ENCODE assay signal across 13 cellular contexts in genomic region chr20:31923388-31924271, GRCh38. TPM values are rescaled to one million over a fixed set of nuclear protein-coding genes. Genes with fewer than 3 reads are reported as not detected.
DNase-seq lines count a peak whose midpoint lies in the region; ATAC-seq, FAIRE-seq and TF ChIP-seq lines count a peak whose summit lies in the region.
"Had no signal": no experiment of that assay in that cellular context is flagged by ENCODE, and none has a peak within 500 bp of the region (broad histone marks: within the 10 kb centered on the region; RNA-seq: fewer than 3 reads in every experiment).

No MANE protein-coding gene starts in this region.

- no peak for TF ChIP-seq POLR2A in H1 (IDR thresholded peaks at IDR 0.05; ENCODE audit: control extremely low read depth in 1 of 2, low read depth in 2 of 2, low read length in 2 of 2)

- H3K4me1 ChIP-seq in H1 (replicated peaks in 1 of 4; ENCODE audit: control insufficient read depth in 3 of 4, insufficient read depth in 4 of 4, low read length in 3 of 4) (peaks cover 0 to 22% (median 16%) of the 10 kb centered on the region in 4 experiments; a peak in 6 of 7 replicates), colonic mucosa (no peaks in the 10 kb centered on the region), mesenchymal stem cell (ENCODE audit: control insufficient read depth, insufficient read depth, low read depth, low read length) (peaks cover 2% of the 10 kb centered on the region)
- H3K4me1 ChIP-seq: vagina had no signal

- intact Hi-C loops in colonic mucosa (cut with DNase I), result no loop called here

- H3K9me3 Mint-ChIP-seq in activated CD8-positive, alpha-beta memory T cell treated with anti-CD3 and anti-CD28 coated beads, Interleukin-2, amount 10 ng/mL, durations not matched to agents 7 days and 5 days (ENCODE audit: low read depth), result no peaks in the 10 kb centered on the region
- H3K9me3 Mint-ChIP-seq: activated naive CD4-positive, alpha-beta T cell treated with anti-CD3 and anti-CD28 coated beads, Interleukin-2, amount 50 U/mL, for 72 hours had no signal

- H3K27me3 ChIP-seq in H1 (replicated peaks in 1 of 4; ENCODE audit: control insufficient read depth in 3 of 4, extremely low read depth in 1 of 4, insufficient read depth in 3 of 4, low read length in 3 of 4), result no peaks in the 10 kb centered on the region
- H3K27me3 ChIP-seq in colonic mucosa, result no peaks in the 10 kb centered on the region
- peaks cover 42 to 72% of the 10 kb centered on the region in 2 experiments for H3K27me3 ChIP-seq in mesenchymal stem cell (ENCODE audit: control insufficient read depth in 1 of 2, insufficient read depth in 1 of 2, low read length in 2 of 2)
- H3K27me3 ChIP-seq: vagina had no signal

- H2BK5ac ChIP-seq in H1 (ENCODE audit: low read depth, low read length), result 0 out of 2 replicates have a peak overlapping the region, but pooled peaks have one; percentile 60
- H2BK5ac ChIP-seq in mesenchymal stem cell (ENCODE audit: low read depth, low read length, poor library complexity, severe bottlenecking), result no peak overlapping the region

- H4K5ac ChIP-seq in H1 (ENCODE audit: insufficient read length, low read depth, low read length), result no peak overlapping the region

- no peaks in the 10 kb centered on the region for H3K79me2 ChIP-seq in H1 (ENCODE audit: control insufficient read depth in 1 of 2, insufficient read depth in 2 of 2, low read length in 2 of 2)

- H3K36me3 ChIP-seq in H1 (ENCODE audit: control insufficient read depth in 2 of 4, insufficient read depth in 4 of 4, low read length in 3 of 4) (no peaks in the 10 kb centered on the region), colonic mucosa (no peaks in the 10 kb centered on the region), mesenchymal stem cell (ENCODE audit: control insufficient read depth in 1 of 2, insufficient read depth in 2 of 2, low read depth in 1 of 2, low read length in 2 of 2) (no peaks in the 10 kb centered on the region)
- H3K36me3 ChIP-seq: vagina had no signal

- H2AFZ ChIP-seq in H1 (ENCODE audit: low read length), result no peak overlapping the region
- no peak overlapping the region for H2AFZ ChIP-seq in mesenchymal stem cell (ENCODE audit: low read depth, low read length)

- H3K27ac Mint-ChIP-seq in activated CD8-positive, alpha-beta memory T cell treated with anti-CD3 and anti-CD28 coated beads, Interleukin-2, amount 10 ng/mL, durations not matched to agents 7 days and 5 days, result no peak overlapping the region

- TF ChIP-seq RAD21 in H1 (IDR thresholded peaks at IDR 0.05 in 1 of 2, conservative IDR thresholded peaks at IDR 0.05 in 1 of 2; ENCODE audit: low read depth in 2 of 2, low read length in 2 of 2), result no peak

- no peak for FAIRE-seq in H1 (lab: Jason Lieb, UNC)
- FAIRE-seq: TTC549 had no signal

- 0 out of 2 replicates have a peak overlapping the region, but pooled peaks have one; percentile 72 for H2BK20ac ChIP-seq in H1 (ENCODE audit: low read length)

- no peak overlapping the region for H2BK120ac ChIP-seq in H1 (replicated peaks; ENCODE audit: low read depth, low read length)
- H2BK120ac ChIP-seq in mesenchymal stem cell (ENCODE audit: low read depth, low read length), result no peak overlapping the region

- H2AK5ac ChIP-seq in H1 (ENCODE audit: low read depth, low read length) (0 out of 2 replicates have a peak overlapping the region, but pooled peaks have one; percentile 26), mesenchymal stem cell (ENCODE audit: low read length, severe bottlenecking) (no peak overlapping the region)

- no peak overlapping the region for H3K9ac ChIP-seq in H1 (replicated peaks in 1 of 4; ENCODE audit: extremely low read depth in 1 of 4, low read depth in 3 of 4, low read length in 3 of 4)
- H3K9ac ChIP-seq in colonic mucosa (ENCODE audit: low read depth in 2 of 2, low read length in 2 of 2), result no peak overlapping the region
- H3K9ac ChIP-seq in mesenchymal stem cell (ENCODE audit: low read length), result no peak overlapping the region

- H3K18ac ChIP-seq in H1 (ENCODE audit: extremely low read depth, low read length), result no peak overlapping the region
- H3K18ac ChIP-seq in mesenchymal stem cell (ENCODE audit: low read depth in 1 of 2, low read length in 2 of 2), result no peak overlapping the region

- H3K23me2 ChIP-seq in H1 (ENCODE audit: low read depth, low read length), result no peaks in the 10 kb centered on the region

- peak; percentile 77 for DNase-seq in GM10248 (ENCODE audit: extremely low spot score)
- DNase-seq in H1 (ENCODE audit: low read depth in 1 of 2, low spot score in 2 of 2), result no peak
- DNase-seq in colonic mucosa, result no peak
- DNase-seq in anterior cingulate cortex (lab: John Stamatoyannopoulos, UW), result no peak
- no peak for DNase-seq in mesenchymal stem cell
- no peak for DNase-seq in activated CD8-positive, alpha-beta memory T cell treated with anti-CD3 and anti-CD28 coated beads, Interleukin-2, amount 10 ng/mL, durations not matched to agents 7 days and 5 days

- H3K27me3 Mint-ChIP-seq in activated CD8-positive, alpha-beta memory T cell treated with anti-CD3 and anti-CD28 coated beads, Interleukin-2, amount 10 ng/mL, durations not matched to agents 7 days and 5 days, result peaks cover 22% of the 10 kb centered on the region

- TF ChIP-seq CTCF in GM10248 (IDR thresholded peaks at IDR 0.05; ENCODE audit: control extremely low read depth, extremely low read depth, low read depth, missing control alignments) (no peak), H1 (IDR thresholded peaks at IDR 0.05; ENCODE audit: control extremely low read depth in 1 of 3, insufficient read depth in 1 of 3, low read depth in 1 of 3, low read length in 3 of 3) (no peak), colonic mucosa (IDR thresholded peaks at IDR 0.05) (no peak)

- ATAC-seq in GM19397 (IDR thresholded peaks at IDR 0.05; ENCODE audit: unreplicated experiment) (peak; percentile 71), HG03196 (IDR thresholded peaks at IDR 0.05; ENCODE audit: unreplicated experiment) (peak; percentile 56)
- no peak for ATAC-seq in activated CD8-positive, alpha-beta memory T cell treated with anti-CD3 and anti-CD28 coated beads, Interleukin-2, amount 10 ng/mL, durations not matched to agents 7 days and 5 days

- H3K4me3 ChIP-seq in H1 (ENCODE audit: extremely low read depth in 1 of 4, insufficient read depth in 2 of 4, low read depth in 3 of 4, low read length in 4 of 4), result no peak overlapping the region
- no peak overlapping the region for H3K4me3 ChIP-seq in colonic mucosa
- H3K4me3 ChIP-seq in mesenchymal stem cell (ENCODE audit: insufficient read depth in 1 of 2, low read depth in 1 of 2, low read length in 2 of 2), result no peak overlapping the region
- H3K4me3 ChIP-seq: vagina had no signal

- H3K4me1 Mint-ChIP-seq in activated CD8-positive, alpha-beta memory T cell treated with anti-CD3 and anti-CD28 coated beads, Interleukin-2, amount 10 ng/mL, durations not matched to agents 7 days and 5 days, result no peaks in the 10 kb centered on the region

- no peaks in the 10 kb centered on the region for H4K20me1 ChIP-seq in H1 (replicated peaks in 1 of 2; ENCODE audit: control insufficient read depth in 1 of 2, insufficient read depth in 2 of 2, low read length in 2 of 2)

- no peak overlapping the region for H3K56ac ChIP-seq in H1 (replicated peaks; ENCODE audit: insufficient read length, low read depth, low read length)

- H3K79me1 ChIP-seq in H1 (ENCODE audit: low read depth, low read length) (no peaks in the 10 kb centered on the region), mesenchymal stem cell (replicated peaks; ENCODE audit: low read length, poor library complexity, severe bottlenecking) (no peaks in the 10 kb centered on the region)

- H3K23ac ChIP-seq in H1 (ENCODE audit: insufficient read length) (no peak overlapping the region), mesenchymal stem cell (ENCODE audit: low read length in 2 of 2) (no peak overlapping the region)

- no peak overlapping the region for H3K4me3 Mint-ChIP-seq in activated CD8-positive, alpha-beta memory T cell treated with anti-CD3 and anti-CD28 coated beads, Interleukin-2, amount 10 ng/mL, durations not matched to agents 7 days and 5 days

- 82% methylated on average over 13 of the region's 13 CpGs; no CpG with 5 or more reads in 1 of the 2 experiments for WGBS in H1 (ENCODE audit: extremely low coverage in 1 of 2, insufficient coverage in 1 of 2, insufficient read length in 1 of 2, insufficient replicate concordance in 2 of 2, low coverage in 1 of 2, low lambda C conversion rate in 2 of 2, missing lambda C conversion rate in 1 of 2), 2 experiments
- 63% methylated on average over 13 of the region's 13 CpGs for WGBS in mesenchymal stem cell

- H3K27ac ChIP-seq in H1 (ENCODE audit: low read depth, low read length) (no peak overlapping the region), colonic mucosa (no peak overlapping the region), mesenchymal stem cell (ENCODE audit: low read length, poor library complexity, severe bottlenecking) (no peak overlapping the region)
- H3K27ac ChIP-seq: vagina had no signal

- H2BK15ac ChIP-seq in H1 (ENCODE audit: low read length) (peak overlapping the region; percentile 72; the same call in 1 of the 2 replicates), mesenchymal stem cell (ENCODE audit: low read depth, poor library complexity, severe bottlenecking) (no peak overlapping the region)

- H4K91ac ChIP-seq in H1 (replicated peaks; ENCODE audit: insufficient read length, low read length) (no peak overlapping the region), mesenchymal stem cell (ENCODE audit: low read length) (no peak overlapping the region)

- H2BK12ac ChIP-seq in H1 (ENCODE audit: low read depth, low read length) (0 out of 2 replicates have a peak overlapping the region, but pooled peaks have one; percentile 39), mesenchymal stem cell (ENCODE audit: low read length in 2 of 2) (no peak overlapping the region)

- H3K9me3 ChIP-seq in H1 (ENCODE audit: insufficient read depth in 2 of 2, low read depth in 1 of 2, low read length in 1 of 2) (no peaks in the 10 kb centered on the region), colonic mucosa (no peaks in the 10 kb centered on the region), mesenchymal stem cell (ENCODE audit: control insufficient read depth, low read length) (no peaks in the 10 kb centered on the region)
- H3K9me3 ChIP-seq: vagina had no signal

- H4K8ac ChIP-seq in H1 (ENCODE audit: extremely low read depth, insufficient read depth, low read length) (no peak overlapping the region), mesenchymal stem cell (ENCODE audit: low read length) (no peak overlapping the region)

- H3K14ac ChIP-seq in H1 (ENCODE audit: insufficient read length) (no peak overlapping the region), mesenchymal stem cell (ENCODE audit: low read length in 2 of 2) (peak overlapping the region in 1 of 2 experiments; percentile 23)

- no peak for TF ChIP-seq EP300 in H1 (IDR thresholded peaks at IDR 0.05; ENCODE audit: borderline replicate concordance in 1 of 2, low read depth in 2 of 2, low read length in 2 of 2)

- H3K4ac ChIP-seq in H1 (replicated peaks; ENCODE audit: insufficient read length, low read depth, low read length) (no peak overlapping the region), mesenchymal stem cell (ENCODE audit: low read depth in 1 of 2, low read length in 2 of 2) (no peak overlapping the region)

- CTCF ChIA-PET in GM10248 (lab: Yijun Ruan, JAX) (interaction anchor here (0.9 to 3.3 kb wide), 8 partner anchors 18 to 169 kb away, joined by 3 to 19 read pairs (median 4); partner anchors contain the start of gene PDRG1), H1 (lab: Charles Lee; ENCODE audit: partially characterized antibody) (interaction anchor here (0.7 to 2.1 kb wide), 5 partner anchors 9 to 107 kb away, joined by 3 to 10 read pairs (median 4); no protein-coding TSS in a partner anchor)
- CTCF ChIA-PET in activated CD8-positive, alpha-beta memory T cell treated with anti-CD3 and anti-CD28 coated beads, Interleukin-2, amount 10 ng/mL, durations not matched to agents 7 days and 5 days (lab: Charles Lee), result no interaction called here

- H3K4me2 ChIP-seq in H1 (ENCODE audit: insufficient read depth in 1 of 2, low read depth in 2 of 2, low read length in 2 of 2), result no peak overlapping the region
- H3K4me2 ChIP-seq in mesenchymal stem cell (ENCODE audit: low read length, poor library complexity, severe bottlenecking), result no peak overlapping the region

- H3K36me3 Mint-ChIP-seq in activated CD8-positive, alpha-beta memory T cell treated with anti-CD3 and anti-CD28 coated beads, Interleukin-2, amount 10 ng/mL, durations not matched to agents 7 days and 5 days, result no peaks in the 10 kb centered on the region
- H3K36me3 Mint-ChIP-seq: activated naive CD4-positive, alpha-beta T cell treated with anti-CD3 and anti-CD28 coated beads, Interleukin-2, amount 50 U/mL, for 72 hours had no signal

- POLR2A ChIA-PET in GM10248 (lab: Yijun Ruan, JAX) (interaction anchor here (0.6 kb wide), 1 partner anchor 15 kb away, joined by 4 read pairs; no protein-coding TSS in a partner anchor), H1 (lab: Charles Lee; ENCODE audit: partially characterized antibody) (interaction anchor here (0.6 kb wide), 1 partner anchor 447 kb away, joined by 5 read pairs; no protein-coding TSS in a partner anchor)

RNA-seq across cellular contexts. Expression of gene PDRG1, which starts 28.2 kb away (rescaled TPM):
- 14.2 and 14.5 TPM in 2 replicates for total RNA-seq in H1 (2021; fragmentation: NEBNext Ultra II Directional; extraction: Animal tissue kit (Norgen Biotek cat#: 25700))
- 20.1 and 20.8 TPM in 2 replicates for polyA plus RNA-seq in H1 (2011; rRNA removed)
- polyA plus RNA-seq in H1 (2011; cell fraction: cytosol; rRNA removed), result 26.4 TPM
- polyA plus RNA-seq in H1 (2011; cell fraction: nucleus; rRNA removed), result 15.8 TPM
- 25.2 to 36.8 TPM (median 30.7 TPM) in 4 replicates for polyA plus RNA-seq in H1 (2012, experiment 1 of 2)
- 22.0 TPM for polyA plus RNA-seq in H1 (2012, experiment 2 of 2)
- 10.7 TPM for polyA plus RNA-seq in H1 (2013, experiment 1 of 2)
- polyA plus RNA-seq in H1 (2013, experiment 2 of 2), result 11.2 TPM
- 6.0 and 7.3 TPM in 2 replicates for polyA minus RNA-seq in H1 (2011; rRNA and poly(A)+ RNA removed)
- polyA minus RNA-seq in H1 (2011; cell fraction: cytosol; rRNA and poly(A)+ RNA removed), result 8.3 TPM
- 5.7 TPM for polyA minus RNA-seq in H1 (2011; cell fraction: nucleus; rRNA and poly(A)+ RNA removed)
- total RNA-seq in colonic mucosa, result 10 to 100 TPM in 1 of 2 donors, 1 to 10 TPM in 1; 9.9 to 14.6 TPM
- 10.6 TPM for polyA plus RNA-seq in mesenchymal stem cell (2013, experiment 1 of 2)
- 11.3 TPM for polyA plus RNA-seq in mesenchymal stem cell (2013, experiment 2 of 2)
- 10 to 100 TPM; 14.9 to 15.6 TPM for total RNA-seq in activated CD8-positive, alpha-beta memory T cell treated with anti-CD3 and anti-CD28 coated beads, Interleukin-2, amount 10 ng/mL, durations not matched to agents 7 days and 5 days

RNA-seq across cellular contexts. Expression of gene XKR7, which starts 44.3 kb away (rescaled TPM):
- total RNA-seq in H1 (2021; fragmentation: NEBNext Ultra II Directional; extraction: Animal tissue kit (Norgen Biotek cat#: 25700)), result 1.8 and 2.4 TPM in 2 replicates
- 2.4 TPM in 2 replicates for polyA plus RNA-seq in H1 (2011; rRNA removed)
- polyA plus RNA-seq in H1 (2011; cell fraction: cytosol; rRNA removed), result 1.5 TPM
- 2.9 TPM for polyA plus RNA-seq in H1 (2011; cell fraction: nucleus; rRNA removed)
- 2.4 to 3.7 TPM (median 3.0 TPM) in 4 replicates for polyA plus RNA-seq in H1 (2012, experiment 1 of 2)
- polyA plus RNA-seq in H1 (2012, experiment 2 of 2), result 2.2 TPM
- 2.1 TPM for polyA plus RNA-seq in H1 (2013, experiment 1 of 2)
- 2.3 TPM for polyA plus RNA-seq in H1 (2013, experiment 2 of 2)
- 3.7 and 3.9 TPM in 2 replicates for polyA minus RNA-seq in H1 (2011; rRNA and poly(A)+ RNA removed)
- 2.3 TPM for polyA minus RNA-seq in H1 (2011; cell fraction: cytosol; rRNA and poly(A)+ RNA removed)
- 2.4 TPM for polyA minus RNA-seq in H1 (2011; cell fraction: nucleus; rRNA and poly(A)+ RNA removed)
- under 1 TPM; 0.07 to 0.16 TPM for total RNA-seq in colonic mucosa
- not detected for polyA plus RNA-seq in mesenchymal stem cell (2013, experiment 1 of 2)
- polyA plus RNA-seq in mesenchymal stem cell (2013, experiment 2 of 2), result under 0.01 TPM
- not detected for total RNA-seq in activated CD8-positive, alpha-beta memory T cell treated with anti-CD3 and anti-CD28 coated beads, Interleukin-2, amount 10 ng/mL, durations not matched to agents 7 days and 5 days
- total RNA-seq: myocyte, NCI-H460, vagina had no signal

RNA-seq across cellular contexts. Expression of gene TTLL9, which starts 53.2 kb away (rescaled TPM):
- total RNA-seq in H1 (2021; fragmentation: NEBNext Ultra II Directional; extraction: Animal tissue kit (Norgen Biotek cat#: 25700)), result not detected in 2 replicates
- polyA plus RNA-seq in H1 (2011; rRNA removed), result 0.06 and 0.19 TPM in 2 replicates
- polyA plus RNA-seq in H1 (2011; cell fraction: cytosol; rRNA removed), result 0.10 TPM
- 0.20 TPM for polyA plus RNA-seq in H1 (2011; cell fraction: nucleus; rRNA removed)
- polyA plus RNA-seq in H1 (2012, experiment 1 of 2), result 0.15 to 0.24 TPM (median 0.16 TPM) in 3 of 4 replicates, not detected in the other
- polyA plus RNA-seq in H1 (2012, experiment 2 of 2), result not detected
- not detected for polyA plus RNA-seq in H1 (2013, experiment 1 of 2)
- 0.04 TPM for polyA plus RNA-seq in H1 (2013, experiment 2 of 2)
- 0.20 TPM in 1 of 2 replicates, not detected in the other for polyA minus RNA-seq in H1 (2011; rRNA and poly(A)+ RNA removed)
- not detected for polyA minus RNA-seq in H1 (2011; cell fraction: cytosol; rRNA and poly(A)+ RNA removed)
- not detected for polyA minus RNA-seq in H1 (2011; cell fraction: nucleus; rRNA and poly(A)+ RNA removed)
- total RNA-seq in colonic mucosa, result not detected
- not detected for polyA plus RNA-seq in mesenchymal stem cell (2013, experiment 1 of 2)
- 0.03 TPM for polyA plus RNA-seq in mesenchymal stem cell (2013, experiment 2 of 2)
- total RNA-seq in activated CD8-positive, alpha-beta memory T cell treated with anti-CD3 and anti-CD28 coated beads, Interleukin-2, amount 10 ng/mL, durations not matched to agents 7 days and 5 days, result not detected
- total RNA-seq: activated naive CD4-positive, alpha-beta T cell treated with anti-CD3 and anti-CD28 coated beads, Interleukin-2, amount 50 U/mL, for 72 hours; myocyte; NCI-H460; vagina had no signal

RNA-seq across cellular contexts. Expression of gene DUSP15, which starts 53.3 kb away (rescaled TPM):
- 0.91 and 1.0 TPM in 2 replicates for total RNA-seq in H1 (2021; fragmentation: NEBNext Ultra II Directional; extraction: Animal tissue kit (Norgen Biotek cat#: 25700))
- 3.2 and 6.0 TPM in 2 replicates for polyA plus RNA-seq in H1 (2011; rRNA removed)
- polyA plus RNA-seq in H1 (2011; cell fraction: cytosol; rRNA removed), result 3.9 TPM
- 4.7 TPM for polyA plus RNA-seq in H1 (2011; cell fraction: nucleus; rRNA removed)
- polyA plus RNA-seq in H1 (2012, experiment 1 of 2), result 0.77 to 3.2 TPM (median 2.8 TPM) in 4 replicates
- polyA plus RNA-seq in H1 (2012, experiment 2 of 2), result 1.6 TPM
- 0.87 TPM for polyA plus RNA-seq in H1 (2013, experiment 1 of 2)
- 0.79 TPM for polyA plus RNA-seq in H1 (2013, experiment 2 of 2)
- 0.39 and 1.1 TPM in 2 replicates for polyA minus RNA-seq in H1 (2011; rRNA and poly(A)+ RNA removed)
- 2.6 TPM for polyA minus RNA-seq in H1 (2011; cell fraction: cytosol; rRNA and poly(A)+ RNA removed)
- polyA minus RNA-seq in H1 (2011; cell fraction: nucleus; rRNA and poly(A)+ RNA removed), result 5.4 TPM
- under 1 TPM; 0.59 to 0.74 TPM for total RNA-seq in colonic mucosa
- polyA plus RNA-seq in mesenchymal stem cell (2013, experiment 1 of 2), result 0.10 TPM
- 0.11 TPM for polyA plus RNA-seq in mesenchymal stem cell (2013, experiment 2 of 2)
- total RNA-seq in activated CD8-positive, alpha-beta memory T cell treated with anti-CD3 and anti-CD28 coated beads, Interleukin-2, amount 10 ng/mL, durations not matched to agents 7 days and 5 days, result not detected
- total RNA-seq: activated naive CD4-positive, alpha-beta T cell treated with anti-CD3 and anti-CD28 coated beads, Interleukin-2, amount 50 U/mL, for 72 hours; NCI-H460 had no signal
